In the genomic region with DNA sequence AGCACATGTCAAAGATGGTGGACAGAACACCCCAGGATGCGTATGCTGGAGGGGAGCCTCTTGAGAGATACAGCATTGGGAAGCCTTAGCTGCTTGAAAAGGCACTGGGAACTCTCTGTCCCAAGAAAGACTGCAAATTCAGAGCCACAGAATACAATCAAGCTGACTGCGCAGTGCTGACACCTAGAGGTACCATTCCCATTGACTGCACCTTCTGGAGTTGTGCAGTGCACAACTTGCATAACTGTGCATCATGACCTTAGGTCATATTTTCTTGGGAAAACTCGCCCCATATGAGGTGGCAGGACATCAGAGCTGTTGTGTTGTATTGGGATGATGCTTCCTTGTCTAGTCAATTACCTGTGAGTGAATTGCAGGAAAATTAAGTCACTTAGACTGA, we compare ENCODE assay signal across 14 cellular contexts.
DNase-seq lines count a peak whose midpoint lies in the region; ATAC-seq, FAIRE-seq and TF ChIP-seq lines count a peak whose summit lies in the region.
"Had no signal": no experiment of that assay in that cellular context is flagged by ENCODE, and none has a peak within 500 bp of the region (broad histone marks: within the 10 kb centered on the region; RNA-seq: fewer than 3 reads in every experiment).

No MANE protein-coding gene starts in this region.

- TF ChIP-seq CTCF in A673 (conservative IDR thresholded peaks at IDR 0.05; ENCODE audit: low read depth, low read length): peak; percentile 65
- TF ChIP-seq CTCF in GM12873 (IDR thresholded peaks at IDR 0.05; ENCODE audit: insufficient read depth, low read depth, low read length, missing control alignments): peak; percentile 50
- peak; percentile 41 for TF ChIP-seq CTCF in fibroblast of villous mesenchyme (IDR thresholded peaks at IDR 0.05; ENCODE audit: insufficient read depth, low read depth, low read length)
- TF ChIP-seq CTCF in glutamatergic neuron (IDR thresholded peaks at IDR 0.05; ENCODE audit: partially characterized antibody, unreplicated experiment): no peak
- TF ChIP-seq CTCF in upper lobe of right lung (IDR thresholded peaks at IDR 0.05): no peak

- DNase-seq in A673 (ENCODE audit: low spot score): peak; percentile 48
- peak; percentile 4 for DNase-seq in RCC 7860 (ENCODE audit: low spot score)
- DNase-seq in fibroblast of villous mesenchyme (ENCODE audit: low read depth): peak; percentile 22
- DNase-seq in LoVo (ENCODE audit: low spot score): no peak
- no peak for DNase-seq in AG08395 (ENCODE audit: low spot score)
- DNase-seq in glutamatergic neuron: no peak
- no peak for DNase-seq in upper lobe of right lung
- DNase-seq: activated CD4-positive, alpha-beta T cell treated with anti-CD3 and anti-CD28 coated beads, Interleukin-2, amount 50 U/mL, for 4 hours; CD4-positive, CD25-positive, alpha-beta regulatory T cell; NCI-H1694 treated with DMSO at 0.1 percent for 48 hours; SHP77 treated with DMSO at 0.1 percent for 48 hours had no signal

- H3K27ac Mint-ChIP-seq in glutamatergic neuron (ENCODE audit: unreplicated experiment): no peak overlapping the region
- H3K27ac Mint-ChIP-seq: activated naive CD4-positive, alpha-beta T cell treated with anti-CD3 and anti-CD28 coated beads, Interleukin-2, amount 50 U/mL, for 24 hours; CD4-positive, CD25-positive, alpha-beta regulatory T cell; stimulated activated naive CD8-positive, alpha-beta T cell treated with anti-CD3 and anti-CD28 coated beads, Interleukin-15, Interleukin-2, amounts not matched to agents 100 ng/mL and 50 ng/mL, for 24 hours had no signal

- no peak for ATAC-seq in upper lobe of right lung

- no peaks in the 10 kb centered on the region for H3K36me3 ChIP-seq in A673 (ENCODE audit: insufficient read depth, low read length, poor library complexity, severe bottlenecking)
- no peaks in the 10 kb centered on the region for H3K36me3 ChIP-seq in upper lobe of right lung

- no peak overlapping the region for H3K4me3 ChIP-seq in A673 (ENCODE audit: low read depth, low read length, poor library complexity, severe bottlenecking)
- no peak overlapping the region for H3K4me3 ChIP-seq in fibroblast of villous mesenchyme (ENCODE audit: low read depth, low read length)
- no peak overlapping the region for H3K4me3 ChIP-seq in upper lobe of right lung

- no peaks in the 10 kb centered on the region for H3K9me3 Mint-ChIP-seq in glutamatergic neuron (ENCODE audit: unreplicated experiment)
- H3K9me3 Mint-ChIP-seq: activated naive CD4-positive, alpha-beta T cell treated with anti-CD3 and anti-CD28 coated beads, Interleukin-2, amount 50 U/mL, for 24 hours; stimulated activated naive CD8-positive, alpha-beta T cell treated with anti-CD3 and anti-CD28 coated beads, Interleukin-15, Interleukin-2, amounts not matched to agents 100 ng/mL and 50 ng/mL, for 24 hours had no signal

- intact Hi-C loops in A673 (cut with micrococcal nuclease; ENCODE audit: unreplicated experiment): no loop called here
- intact Hi-C loops in upper lobe of right lung (cut with DNase I): no loop called here

- peaks cover 4% of the 10 kb centered on the region for H3K4me1 Mint-ChIP-seq in glutamatergic neuron (ENCODE audit: low read depth, unreplicated experiment)
- H3K4me1 Mint-ChIP-seq: activated naive CD4-positive, alpha-beta T cell treated with anti-CD3 and anti-CD28 coated beads, Interleukin-2, amount 50 U/mL, for 24 hours; CD4-positive, CD25-positive, alpha-beta regulatory T cell had no signal

- H3K9me3 ChIP-seq in A673 (ENCODE audit: low read depth, low read length, poor library complexity, severe bottlenecking): no peaks in the 10 kb centered on the region
- H3K9me3 ChIP-seq in upper lobe of right lung: no peaks in the 10 kb centered on the region

- BruUV-seq in A673 (replicated peaks; lab: Mats Ljungman, UMichigan): no TSS peak

- no peaks in the 10 kb centered on the region for H3K27me3 Mint-ChIP-seq in glutamatergic neuron (ENCODE audit: unreplicated experiment)
- H3K27me3 Mint-ChIP-seq: activated naive CD4-positive, alpha-beta T cell treated with anti-CD3 and anti-CD28 coated beads, Interleukin-2, amount 50 U/mL, for 24 hours; stimulated activated naive CD8-positive, alpha-beta T cell treated with anti-CD3 and anti-CD28 coated beads, Interleukin-15, Interleukin-2, amounts not matched to agents 100 ng/mL and 50 ng/mL, for 24 hours had no signal

- FAIRE-seq in RCC 7860 (lab: Jason Lieb, UNC): no peak

- CTCF ChIA-PET in A673 (lab: Charles Lee): no interaction called here

- no peaks in the 10 kb centered on the region for H3K36me3 Mint-ChIP-seq in glutamatergic neuron (ENCODE audit: unreplicated experiment)
- H3K36me3 Mint-ChIP-seq: CD4-positive, CD25-positive, alpha-beta regulatory T cell had no signal

- H3K27ac ChIP-seq in A673 (ENCODE audit: low read depth, low read length, poor library complexity, severe bottlenecking) (no peak overlapping the region), upper lobe of right lung (no peak overlapping the region)

- H3K4me1 ChIP-seq in A673 (ENCODE audit: insufficient read depth, low read length, poor library complexity, severe bottlenecking) (no peaks in the 10 kb centered on the region), upper lobe of right lung (no peaks in the 10 kb centered on the region)

- H3K4me3 Mint-ChIP-seq in glutamatergic neuron (ENCODE audit: unreplicated experiment): no peak overlapping the region
- H3K4me3 Mint-ChIP-seq: activated naive CD4-positive, alpha-beta T cell treated with anti-CD3 and anti-CD28 coated beads, Interleukin-2, amount 50 U/mL, for 24 hours; CD4-positive, CD25-positive, alpha-beta regulatory T cell; stimulated activated naive CD8-positive, alpha-beta T cell treated with anti-CD3 and anti-CD28 coated beads, Interleukin-15, Interleukin-2, amounts not matched to agents 100 ng/mL and 50 ng/mL, for 24 hours had no signal

- H3K27me3 ChIP-seq in A673 (replicated peaks; ENCODE audit: insufficient read depth, low read depth, low read length, poor library complexity) (no peaks in the 10 kb centered on the region), upper lobe of right lung (no peaks in the 10 kb centered on the region)

- POLR2A ChIA-PET in A673 (lab: Charles Lee; ENCODE audit: low non-redundant PET): no interaction called here

Comparison
In these comparisons a context has a peak if more than half of its experiments do, and no peak if none do; other contexts are left out.
1. DNase-seq: peak in A673 (single experiment), RCC 7860 (single experiment) and fibroblast of villous mesenchyme (single experiment); none in LoVo (single experiment), AG08395 (single experiment), glutamatergic neuron (single experiment) and upper lobe of right lung (single experiment).
2. CTCF ChIP-seq: peak in A673 (single experiment), GM12873 (single experiment) and fibroblast of villous mesenchyme (single experiment); none in glutamatergic neuron (single experiment) and upper lobe of right lung (single experiment).